In genomic region chr11:125931116-125931515, GRCh38 we compare ENCODE assay signal across 1 cellular context.
TF ChIP-seq lines count a peak whose summit lies in the region.

No MANE protein-coding gene starts in this region.

TF ChIP-seq in GM23338, 12 proteins besides CTCF, POLR2A, EP300 and RAD21 (continued from another document):
- TF ChIP-seq JUNB (IDR thresholded peaks at IDR 0.05; ENCODE audit: unreplicated experiment) (no peak), REST (IDR thresholded peaks at IDR 0.05; ENCODE audit: unreplicated experiment) (no peak), ZNF331 (CRISPR knock-in tag; IDR thresholded peaks at IDR 0.05; ENCODE audit: low read depth) (no peak), EZH2phosphoT487 (IDR thresholded peaks at IDR 0.05; ENCODE audit: unreplicated experiment) (no peak), NANOG (IDR thresholded peaks at IDR 0.05; ENCODE audit: borderline replicate concordance) (no peak), EZH2 (IDR thresholded peaks at IDR 0.05; ENCODE audit: low read depth, unreplicated experiment) (no peak), CREB1 (CRISPR knock-in tag; IDR thresholded peaks at IDR 0.05; ENCODE audit: low read depth) (no peak)
- TF ChIP-seq, protein P1, sequence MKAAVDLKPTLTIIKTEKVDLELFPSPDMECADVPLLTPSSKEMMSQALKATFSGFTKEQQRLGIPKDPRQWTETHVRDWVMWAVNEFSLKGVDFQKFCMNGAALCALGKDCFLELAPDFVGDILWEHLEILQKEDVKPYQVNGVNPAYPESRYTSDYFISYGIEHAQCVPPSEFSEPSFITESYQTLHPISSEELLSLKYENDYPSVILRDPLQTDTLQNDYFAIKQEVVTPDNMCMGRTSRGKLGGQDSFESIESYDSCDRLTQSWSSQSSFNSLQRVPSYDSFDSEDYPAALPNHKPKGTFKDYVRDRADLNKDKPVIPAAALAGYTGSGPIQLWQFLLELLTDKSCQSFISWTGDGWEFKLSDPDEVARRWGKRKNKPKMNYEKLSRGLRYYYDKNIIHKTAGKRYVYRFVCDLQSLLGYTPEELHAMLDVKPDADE (IDR thresholded peaks at IDR 0.05) = no peak
